ENCODE assay signal across 10 cellular contexts in genomic region chr2:215796160-215796559, GRCh38.
DNase-seq lines count a peak whose midpoint lies in the region; ATAC-seq and TF ChIP-seq lines count a peak whose summit lies in the region.
"Had no signal": no experiment of that assay in that cellular context is flagged by ENCODE, and none has a peak within 500 bp of the region (broad histone marks: within the 10 kb centered on the region; RNA-seq: fewer than 3 reads in every experiment).

No MANE protein-coding gene starts in this region.

- in situ Hi-C loops in astrocyte of the cerebellum (cut with HindIII; ENCODE audit: low sequenced_read_pairs): no loop called here

- DNase-seq in COR-L47 (lab: John Stamatoyannopoulos, UW): peak; percentile 44
- peak; percentile 15 to 36 for DNase-seq in Kasumi-1 (lab: John Stamatoyannopoulos, UW)
- peak; percentile 96 for DNase-seq in astrocyte of the cerebellum (ENCODE audit: low read depth)
- peak in 1 of 3 donors; percentile 35 for DNase-seq in mucosa of descending colon
- DNase-seq in ureter (ENCODE audit: low spot score): no peak
- DNase-seq in left ventricle myocardium superior: no peak
- no peak for DNase-seq in GM19240 (ENCODE audit: insufficient read length, low spot score)
- no peak for DNase-seq in retina
- DNase-seq: activated CD4-positive, alpha-beta T cell treated with anti-CD3 and anti-CD28 coated beads, Interleukin-2, amount 50 U/mL, for 1 hour; NCI-H187 had no signal

- no peaks in the 10 kb centered on the region for H3K36me3 ChIP-seq in mucosa of descending colon (ENCODE audit: low read depth)

- TF ChIP-seq CTCF in astrocyte of the cerebellum (IDR thresholded peaks at IDR 0.05; ENCODE audit: low read depth, low read length, missing control alignments) (peak; percentile 23), mucosa of descending colon (IDR thresholded peaks at IDR 0.05) (no peak)

- peak; percentile 71 for ATAC-seq in mucosa of descending colon
- no peak for ATAC-seq in left ventricle myocardium superior

- H3K4me3 ChIP-seq in astrocyte of the cerebellum (ENCODE audit: low read depth, low read length): no peak overlapping the region
- H3K4me3 ChIP-seq in mucosa of descending colon: no peak overlapping the region

- H3K9me3 ChIP-seq in mucosa of descending colon: no peaks in the 10 kb centered on the region

- H3K4me1 ChIP-seq in mucosa of descending colon (ENCODE audit: low read depth): no peaks in the 10 kb centered on the region

- intact Hi-C loops in mucosa of descending colon (cut with DNase I, micrococcal nuclease): no loop called here
- intact Hi-C loops in left ventricle myocardium superior (cut with micrococcal nuclease): no loop called here

Comparison
In these comparisons a context has a peak if more than half of its experiments do, and no peak if none do; other contexts are left out.
1. DNase-seq: peak in COR-L47 (single experiment), Kasumi-1 (2 of 2) and astrocyte of the cerebellum (single experiment); none in ureter (single experiment), left ventricle myocardium superior (single experiment), GM19240 (single experiment) and retina (single experiment).